Comparison of ENCODE assay signal across 8 cellular contexts in genomic region chr6:111805511-111806181, GRCh38.
A peak's percentile ranks its signal among the peaks of the same experiment; 100 is the strongest.
DNase-seq lines count a peak whose midpoint lies in the region; ATAC-seq and TF ChIP-seq lines count a peak whose summit lies in the region.

No MANE protein-coding gene starts in this region.

- H3K4me3 ChIP-seq in right cardiac atrium (ENCODE audit: low read length) (no peak overlapping the region), right atrium auricular region (no peak overlapping the region), fibroblast of the aortic adventitia (ENCODE audit: low read depth, low read length) (no peak overlapping the region)

- intact Hi-C loops in right cardiac atrium (cut with DNase I) = no loop called here

- H3K9me3 Mint-ChIP-seq in stimulated activated naive CD8-positive, alpha-beta T cell treated with anti-CD3 and anti-CD28 coated beads, Interleukin-15, amount 100 ng/mL, for 72 hours = no peaks in the 10 kb centered on the region

- H3K27ac ChIP-seq in right cardiac atrium (ENCODE audit: low read length) = peak overlapping the region; percentile 19
- peak overlapping the region in 1 of 2 donors; percentile 58 for H3K27ac ChIP-seq in right atrium auricular region

- WGBS in right cardiac atrium = 64% methylated on average over 7 of the region's 7 CpGs

- no peaks in the 10 kb centered on the region for H3K36me3 ChIP-seq in right atrium auricular region

- peaks cover 10% of the 10 kb centered on the region for H3K4me1 ChIP-seq in right cardiac atrium (ENCODE audit: control insufficient read depth, insufficient read depth, low read length)
- H3K4me1 ChIP-seq in right atrium auricular region = peaks cover 0 to 48% of the 10 kb centered on the region in 2 donors

- H3K27me3 ChIP-seq in right cardiac atrium (ENCODE audit: control insufficient read depth, insufficient read depth) = no peaks in the 10 kb centered on the region
- no peaks in the 10 kb centered on the region for H3K27me3 ChIP-seq in right atrium auricular region

- H3K4me3 Mint-ChIP-seq in stimulated activated naive CD8-positive, alpha-beta T cell treated with anti-CD3 and anti-CD28 coated beads, Interleukin-15, amount 100 ng/mL, for 72 hours = peak overlapping the region; percentile 73 to 75

- ATAC-seq in right cardiac atrium (peak in 1 of 2 donors; percentile 35), HG03135 (IDR thresholded peaks at IDR 0.05; ENCODE audit: unreplicated experiment) (peak; percentile 43)
- peak; percentile 63 for ATAC-seq in stimulated activated naive CD8-positive, alpha-beta T cell treated with anti-CD3 and anti-CD28 coated beads, Interleukin-15, amount 100 ng/mL, for 72 hours

- TF ChIP-seq CTCF in right atrium auricular region (IDR thresholded peaks at IDR 0.05) (no peak), fibroblast of the aortic adventitia (IDR thresholded peaks at IDR 0.05; ENCODE audit: insufficient read depth, low read length) (no peak)

- H3K27ac Mint-ChIP-seq in stimulated activated naive CD8-positive, alpha-beta T cell treated with anti-CD3 and anti-CD28 coated beads, Interleukin-15, amount 100 ng/mL, for 72 hours = peak overlapping the region; percentile 98

- DNase-seq in right cardiac atrium (no peak), right atrium auricular region (ENCODE audit: low spot score) (no peak), fibroblast of the aortic adventitia (ENCODE audit: low read depth) (peak; percentile 64), medulla oblongata (ENCODE audit: extremely low spot score) (no peak), KG1 (lab: John Stamatoyannopoulos, UW) (no peak)
- DNase-seq in activated CD4-positive, alpha-beta T cell treated with anti-CD3 and anti-CD28 coated beads, Interleukin-2, amount 50 U/mL, for 24 hours (ENCODE audit: low read depth in 1 of 2, low spot score in 1 of 2) = peak; percentile 32 to 64
- peak; percentile 69 to 75 for DNase-seq in stimulated activated naive CD8-positive, alpha-beta T cell treated with anti-CD3 and anti-CD28 coated beads, Interleukin-15, amount 100 ng/mL, for 72 hours

- H3K4me1 Mint-ChIP-seq in stimulated activated naive CD8-positive, alpha-beta T cell treated with anti-CD3 and anti-CD28 coated beads, Interleukin-15, amount 100 ng/mL, for 72 hours = peaks cover 100% of the 10 kb centered on the region

- no peaks in the 10 kb centered on the region for H3K27me3 Mint-ChIP-seq in stimulated activated naive CD8-positive, alpha-beta T cell treated with anti-CD3 and anti-CD28 coated beads, Interleukin-15, amount 100 ng/mL, for 72 hours

- H3K9me3 ChIP-seq in right cardiac atrium (ENCODE audit: control insufficient read depth, low read length) = no peaks in the 10 kb centered on the region
- no peaks in the 10 kb centered on the region for H3K9me3 ChIP-seq in right atrium auricular region

Comparison
In these comparisons a context has a peak if more than half of its experiments do, and no peak if none do; other contexts are left out.
1. DNase-seq: peak in activated CD4-positive, alpha-beta T cell treated with anti-CD3 and anti-CD28 coated beads, Interleukin-2, amount 50 U/mL, for 24 hours (2 of 2), fibroblast of the aortic adventitia (single experiment) and stimulated activated naive CD8-positive, alpha-beta T cell treated with anti-CD3 and anti-CD28 coated beads, Interleukin-15, amount 100 ng/mL, for 72 hours (2 of 2); none in right cardiac atrium (0 of 3), right atrium auricular region (single experiment), medulla oblongata (single experiment) and KG1 (single experiment).